2 cellular contexts compared by ENCODE assay signal in genomic region chr2:215619989-215620388, GRCh38.
TF ChIP-seq lines count a peak whose summit lies in the region.

No MANE protein-coding gene starts in this region.

TF ChIP-seq in HCT116, 20 proteins besides CTCF, POLR2A, EP300 and RAD21 (continued from another document):
- TF ChIP-seq REST (IDR thresholded peaks at IDR 0.05; ENCODE audit: low read depth) (no peak), MAX (IDR thresholded peaks at IDR 0.05) (peak; percentile 66), CEBPB (IDR thresholded peaks at IDR 0.05; ENCODE audit: low read depth) (peak; percentile 100), ATF3 (IDR thresholded peaks at IDR 0.05) (no peak), YY1 (IDR thresholded peaks at IDR 0.05; ENCODE audit: extremely low read depth, insufficient replicate concordance, low read depth, low read length) (peak; percentile 56), ZBTB33 (IDR thresholded peaks at IDR 0.05; ENCODE audit: extremely low read depth, insufficient replicate concordance, low read length) (no peak), ZFX (IDR thresholded peaks at IDR 0.05) (no peak), SP1 (IDR thresholded peaks at IDR 0.05; ENCODE audit: low read depth) (peak; percentile 67), CBX3 (IDR thresholded peaks at IDR 0.05; ENCODE audit: low read depth) (peak; percentile 89), EZH2 (IDR thresholded peaks at IDR 0.05) (no peak), SIN3A (IDR thresholded peaks at IDR 0.05; ENCODE audit: low read depth) (no peak; the same call in 1 of the 2 replicates), SRF (IDR thresholded peaks at IDR 0.05; ENCODE audit: low read depth) (peak; percentile 44; the same call in 1 of the 2 replicates), EGR1 (IDR thresholded peaks at IDR 0.05; ENCODE audit: low read depth) (no peak), TCF7L2 (IDR thresholded peaks at IDR 0.05; ENCODE audit: borderline replicate concordance, extremely low read depth, insufficient read depth, insufficient read length) (peak; percentile 37)
TF ChIP-seq in HCT116: peak in this region for 8.

TF ChIP-seq in K562, 482 proteins besides CTCF, POLR2A, EP300 and RAD21 (continued from another document and continues in another):
- no peak for TF ChIP-seq AFF1 (IDR thresholded peaks at IDR 0.05; ENCODE audit: low read depth in 1 of 2, partially characterized antibody in 2 of 2)
- peak; percentile 63 to 71; a peak in 3 of 4 replicates for TF ChIP-seq MNT (conservative IDR thresholded peaks at IDR 0.05)
- TF ChIP-seq GABPB2 (CRISPR knock-in tag; conservative IDR thresholded peaks at IDR 0.05): no peak
- TF ChIP-seq ZNF354B (CRISPR knock-in tag; IDR thresholded peaks at IDR 0.05): no peak
- no peak for TF ChIP-seq TEAD2 (tag; IDR thresholded peaks at IDR 0.05)
- peak; percentile 45; the same call in 1 of the 2 replicates for TF ChIP-seq NFRKB (IDR thresholded peaks at IDR 0.05; ENCODE audit: low read depth)
- no peak for TF ChIP-seq DIDO1 (tag; IDR thresholded peaks at IDR 0.05; ENCODE audit: low read depth)
- TF ChIP-seq RBM17 (IDR thresholded peaks at IDR 0.05; ENCODE audit: borderline replicate concordance, low read depth, low read length): no peak
- no peak for TF ChIP-seq SLC30A9 (CRISPR knock-in tag; IDR thresholded peaks at IDR 0.05)
- TF ChIP-seq ETV5 (CRISPR knock-in tag; IDR thresholded peaks at IDR 0.05; ENCODE audit: low read depth): no peak
- 0 out of 2 replicates have a peak, but pooled peaks have one; percentile 4 for TF ChIP-seq CBFA2T3 (IDR thresholded peaks at IDR 0.05)
- TF ChIP-seq ZSCAN29 (IDR thresholded peaks at IDR 0.05): no peak
- no peak for TF ChIP-seq MAZ (CRISPR knock-in tag; conservative IDR thresholded peaks at IDR 0.05 in 1 of 2, IDR thresholded peaks at IDR 0.05 in 1 of 2)
- no peak for TF ChIP-seq ZKSCAN8 (CRISPR knock-in tag; IDR thresholded peaks at IDR 0.05)
- TF ChIP-seq NELFE (IDR thresholded peaks at IDR 0.05; ENCODE audit: insufficient read depth, insufficient read length): no peak
- TF ChIP-seq KDM4B (IDR thresholded peaks at IDR 0.05; ENCODE audit: borderline replicate concordance in 2 of 2, low read depth in 1 of 2): no peak
- no peak for TF ChIP-seq PRDM10 (IDR thresholded peaks at IDR 0.05; ENCODE audit: partially characterized antibody)
- TF ChIP-seq BHLHE40 (IDR thresholded peaks at IDR 0.05; ENCODE audit: low read length): peak; percentile 46; the same call in 1 of the 2 replicates
- TF ChIP-seq CEBPG (CRISPR knock-in tag; IDR thresholded peaks at IDR 0.05): peak; percentile 99
- peak; percentile 98 to 100 for TF ChIP-seq CEBPG (tag; conservative IDR thresholded peaks at IDR 0.05 in 1 of 2, IDR thresholded peaks at IDR 0.05 in 1 of 2)
- TF ChIP-seq ELK3 (CRISPR knock-in tag; IDR thresholded peaks at IDR 0.05): no peak
- no peak for TF ChIP-seq NEUROD1 (IDR thresholded peaks at IDR 0.05; ENCODE audit: borderline replicate concordance, low read depth, low read length, partially characterized antibody)
- no peak for TF ChIP-seq E2F1 (CRISPR knock-in tag; IDR thresholded peaks at IDR 0.05)
- TF ChIP-seq TFE3 (CRISPR knock-in tag; IDR thresholded peaks at IDR 0.05): no peak
- TF ChIP-seq NR2C1 (IDR thresholded peaks at IDR 0.05): no peak
- no peak for TF ChIP-seq NR2C1 (tag; IDR thresholded peaks at IDR 0.05)
- TF ChIP-seq MAX (CRISPR knock-in tag; IDR thresholded peaks at IDR 0.05): peak; percentile 35; the same call in 1 of the 2 replicates
- no peak for TF ChIP-seq ZBTB8A (IDR thresholded peaks at IDR 0.05; ENCODE audit: partially characterized antibody)
- TF ChIP-seq HNRNPH1 (optimal IDR thresholded peaks at IDR 0.05; ENCODE audit: low read depth, low read length): no peak
- peak; percentile 7; the same call in 1 of the 2 replicates for TF ChIP-seq CREB1 (IDR thresholded peaks at IDR 0.05)
- TF ChIP-seq CREB1 (CRISPR knock-in tag; IDR thresholded peaks at IDR 0.05): no peak
- no peak for TF ChIP-seq ZNF347 (CRISPR knock-in tag; IDR thresholded peaks at IDR 0.05; ENCODE audit: low read depth)
- peak; percentile 79 for TF ChIP-seq ATF3 (IDR thresholded peaks at IDR 0.05)
- no peak for TF ChIP-seq ATF3 (CRISPR knock-in tag; conservative IDR thresholded peaks at IDR 0.05)
- no peak for TF ChIP-seq RNF219 (CRISPR knock-in tag; IDR thresholded peaks at IDR 0.05)
- TF ChIP-seq IRF9 (tag; IDR thresholded peaks at IDR 0.05): peak; percentile 95
- TF ChIP-seq ZFP36 (IDR thresholded peaks at IDR 0.05; ENCODE audit: low read depth, low read length, partially characterized antibody): peak; percentile 29
- TF ChIP-seq ARHGAP35 (IDR thresholded peaks at IDR 0.05; ENCODE audit: partially characterized antibody): no peak
- TF ChIP-seq ATF7 (IDR thresholded peaks at IDR 0.05): 0 out of 2 replicates have a peak, but pooled peaks have one; percentile 27
- no peak for TF ChIP-seq BRCA1 (IDR thresholded peaks at IDR 0.05)
- TF ChIP-seq BRCA1 (CRISPR knock-in tag; IDR thresholded peaks at IDR 0.05): no peak
- TF ChIP-seq ZFX (CRISPR knock-in tag; IDR thresholded peaks at IDR 0.05): peak; percentile 31; the same call in 1 of the 2 replicates
